ENCODE assay signal across 8 cellular contexts in genomic region chr15:69454953-69455352, GRCh38. TPM values are rescaled to one million over a fixed set of nuclear protein-coding genes. Genes with fewer than 3 reads are reported as not detected.
DNase-seq lines count a peak whose midpoint lies in the region; ATAC-seq, FAIRE-seq and TF ChIP-seq lines count a peak whose summit lies in the region.

No MANE protein-coding gene starts in this region.

- peaks cover 52% of the 10 kb centered on the region for H4K20me1 ChIP-seq in astrocyte (ENCODE audit: insufficient read depth, low read length)

- no peaks in the 10 kb centered on the region for H3K27me3 ChIP-seq in BE2C
- H3K27me3 ChIP-seq in astrocyte (ENCODE audit: insufficient read depth, low read length), result no peaks in the 10 kb centered on the region
- no peaks in the 10 kb centered on the region for H3K27me3 ChIP-seq in WERI-Rb-1 (ENCODE audit: insufficient read depth, low read depth, severe bottlenecking)

- H3K27me3 Mint-ChIP-seq in HFFc6 (ENCODE audit: insufficient read depth), result peaks cover 5% of the 10 kb centered on the region
- H3K27me3 Mint-ChIP-seq in astrocyte (ENCODE audit: low read depth, unreplicated experiment), result no peaks in the 10 kb centered on the region

- WGBS in mesodermal cell (ENCODE audit: insufficient coverage in 2 of 2), 2 experiments, result 78 to 90% methylated on average over 4 to 5 of the region's 5 CpGs

- no peak for FAIRE-seq in astrocyte (lab: Jason Lieb, UNC)

- H3K36me3 ChIP-seq in BE2C, result peaks cover 50% of the 10 kb centered on the region
- H3K36me3 ChIP-seq in astrocyte (ENCODE audit: insufficient read depth, low read length), result peaks cover 35% of the 10 kb centered on the region
- H3K36me3 ChIP-seq in mesodermal cell (ENCODE audit: control insufficient read depth, insufficient read depth, low read length), result peaks cover 51% of the 10 kb centered on the region
- H3K36me3 ChIP-seq in WERI-Rb-1, result peaks cover 47% of the 10 kb centered on the region

- H3K27ac Mint-ChIP-seq in HFFc6, result peak overlapping the region; percentile 96
- no peak overlapping the region for H3K27ac Mint-ChIP-seq in astrocyte (ENCODE audit: unreplicated experiment)

- in situ Hi-C loops in GM13977 (cut with MboI; ENCODE audit: low pct_unique_long_range_greater_than_20kb, low sequenced_read_pairs, unreplicated experiment), result no loop called here

- H2AFZ ChIP-seq in astrocyte (ENCODE audit: low read depth, low read length), result no peak overlapping the region

- ATAC-seq in GM18867 (IDR thresholded peaks at IDR 0.05; ENCODE audit: unreplicated experiment), result no peak

- H3K4me2 ChIP-seq in astrocyte (ENCODE audit: low read length), result peak overlapping the region; percentile 96

- H3K27ac ChIP-seq in astrocyte (ENCODE audit: low read depth, low read length) (no peak overlapping the region), mesodermal cell (ENCODE audit: low read depth, low read length, severe bottlenecking) (no peak overlapping the region), WERI-Rb-1 (no peak overlapping the region)

- H3K4me1 Mint-ChIP-seq in HFFc6 (ENCODE audit: low read depth) (peaks cover 57% of the 10 kb centered on the region), astrocyte (ENCODE audit: low read depth, unreplicated experiment) (peaks cover 20% of the 10 kb centered on the region)

- H3K4me1 ChIP-seq in BE2C (no peaks in the 10 kb centered on the region), astrocyte (ENCODE audit: insufficient read depth, low read length) (peaks cover 19% of the 10 kb centered on the region), mesodermal cell (ENCODE audit: control insufficient read depth, insufficient read depth, low read length, poor library complexity, severe bottlenecking) (peaks cover 13% of the 10 kb centered on the region)

- H3K4me3 Mint-ChIP-seq in HFFc6, result peak overlapping the region; percentile 98
- H3K4me3 Mint-ChIP-seq in astrocyte (ENCODE audit: unreplicated experiment), result peak overlapping the region; percentile 96

- TF ChIP-seq CTCF in BE2C (IDR thresholded peaks at IDR 0.05; ENCODE audit: low read depth, low read length) (no peak), HFFc6 (IDR thresholded peaks at IDR 0.05) (no peak), astrocyte (IDR thresholded peaks at IDR 0.05; ENCODE audit: insufficient read depth, low read depth, low read length) (no peak), GM13977 (IDR thresholded peaks at IDR 0.05; ENCODE audit: extremely low read depth, insufficient read depth, missing control alignments) (no peak), WERI-Rb-1 (IDR thresholded peaks at IDR 0.05; ENCODE audit: low read depth, low read length) (no peak)

- H3K9ac ChIP-seq in astrocyte (ENCODE audit: low read length), result peak overlapping the region; percentile 91

- H3K4me3 ChIP-seq in BE2C (ENCODE audit: low read depth, low read length), result peak overlapping the region; percentile 99
- peak overlapping the region; percentile 99 for H3K4me3 ChIP-seq in astrocyte (ENCODE audit: insufficient read depth, low read depth, low read length)
- H3K4me3 ChIP-seq in mesodermal cell (ENCODE audit: extremely low read depth, insufficient read depth, low read length, poor library complexity, severe bottlenecking), result peak overlapping the region; percentile 93
- no peak overlapping the region for H3K4me3 ChIP-seq in WERI-Rb-1 (ENCODE audit: low read depth, low read length)

- H3K79me2 ChIP-seq in astrocyte (ENCODE audit: insufficient read depth, low read length), result peaks cover 33% of the 10 kb centered on the region

- peaks cover 48% of the 10 kb centered on the region for H3K36me3 Mint-ChIP-seq in HFFc6 (ENCODE audit: low read depth)
- peaks cover 26% of the 10 kb centered on the region for H3K36me3 Mint-ChIP-seq in astrocyte (ENCODE audit: low read depth, unreplicated experiment)

- H3K9me3 Mint-ChIP-seq in HFFc6 (peaks cover 11% of the 10 kb centered on the region), astrocyte (ENCODE audit: unreplicated experiment) (no peaks in the 10 kb centered on the region)

- DNase-seq in BE2C (no peak), HFFc6 (no peak), astrocyte (ENCODE audit: low read depth) (no peak), hypothalamus (lab: John Stamatoyannopoulos, UW) (no peak), GM13977 (ENCODE audit: low spot score) (no peak), WERI-Rb-1 (no peak)

- H3K9me3 ChIP-seq in BE2C (no peaks in the 10 kb centered on the region), astrocyte (ENCODE audit: insufficient read depth, low read depth, low read length) (no peaks in the 10 kb centered on the region), mesodermal cell (ENCODE audit: control insufficient read depth, low read length) (no peaks in the 10 kb centered on the region), WERI-Rb-1 (ENCODE audit: severe bottlenecking) (no peaks in the 10 kb centered on the region)

RNA-seq across cellular contexts. Expression of gene RPLP1, which starts 2.3 kb away (rescaled TPM):
- 3,656 TPM for polyA plus RNA-seq in BE2C (2012; ENCODE audit: insufficient read depth, insufficient read length, low read depth)
- total RNA-seq in HFFc6 (2021; fragmentation: NEBNext Ultra II Directional; extraction: Animal tissue kit (Norgen Biotek cat#: 25700)), result 1,000 to 10,000 TPM; 1,302 to 1,622 (median 1,423) TPM
- total RNA-seq in astrocyte, result 1,331 and 1,465 TPM in 2 replicates
- polyA plus RNA-seq in mesodermal cell (2013, experiment 1 of 2), result 2,692 TPM
- polyA plus RNA-seq in mesodermal cell (2013, experiment 2 of 2), result 2,615 TPM

RNA-seq across cellular contexts. Expression of gene KIF23, which starts 40.8 kb away (rescaled TPM):
- 7.3 TPM for polyA plus RNA-seq in BE2C (2012; ENCODE audit: insufficient read depth, insufficient read length, low read depth)
- total RNA-seq in HFFc6 (2021; fragmentation: NEBNext Ultra II Directional; extraction: Animal tissue kit (Norgen Biotek cat#: 25700)), result 10 to 100 TPM; 37.0 to 74.7 (median 64.6) TPM
- 8.1 and 11.8 TPM in 2 replicates for total RNA-seq in astrocyte
- 42.9 TPM for polyA plus RNA-seq in mesodermal cell (2013, experiment 1 of 2)
- 47.7 TPM for polyA plus RNA-seq in mesodermal cell (2013, experiment 2 of 2)
